ENCODE assay signal across 15 cellular contexts in the genomic region with DNA sequence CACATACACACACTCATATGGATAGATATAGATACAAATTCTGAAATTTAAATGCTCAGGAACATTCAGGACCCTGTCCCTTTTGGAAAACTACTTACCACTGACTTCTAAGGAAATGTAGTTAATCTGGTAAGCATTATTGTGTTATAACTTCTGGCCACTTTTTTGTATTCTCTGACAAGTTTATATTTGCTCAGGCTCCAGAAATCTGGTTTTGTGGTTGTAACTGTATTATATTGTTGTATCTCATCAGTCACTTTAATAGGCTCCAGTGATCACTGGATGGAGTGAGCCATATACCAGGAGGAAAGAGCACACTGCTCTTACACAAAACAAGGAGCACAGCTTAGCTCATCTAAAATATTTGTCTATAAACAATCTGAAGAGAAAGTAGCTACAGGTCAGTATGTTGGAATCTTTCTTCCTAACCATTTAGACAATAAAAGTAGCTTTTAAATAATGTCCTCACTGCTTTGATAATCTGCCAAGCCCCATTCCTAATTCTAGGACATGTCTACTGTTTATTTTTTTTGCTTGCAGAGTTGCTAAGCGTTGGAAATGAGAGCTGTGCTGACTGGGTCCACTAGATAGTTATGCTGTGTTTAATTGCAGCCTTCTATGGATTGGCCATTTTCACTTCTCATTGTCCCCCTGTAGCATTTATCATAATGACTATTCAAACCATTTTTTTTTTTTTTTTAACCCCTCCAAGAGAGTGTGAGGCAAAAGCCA. TPM values are rescaled to one million over a fixed set of nuclear protein-coding genes. Genes with fewer than 3 reads are reported as not detected.
A peak's percentile ranks its signal among the peaks of the same experiment; 100 is the strongest.
DNase-seq lines count a peak whose midpoint lies in the region; ATAC-seq and TF ChIP-seq lines count a peak whose summit lies in the region.
"Had no signal": no experiment of that assay in that cellular context is flagged by ENCODE, and none has a peak within 500 bp of the region (broad histone marks: within the 10 kb centered on the region; RNA-seq: fewer than 3 reads in every experiment).

No MANE protein-coding gene starts in this region.

- no peak for TF ChIP-seq EP300 in tibial nerve (IDR thresholded peaks at IDR 0.05)

- H3K27ac Mint-ChIP-seq in activated T-helper 17 cell treated with anti-CD3 and anti-CD28 coated beads, Interleukin-2, amount 50 U/mL, for 72 hours: no peak overlapping the region
- H3K27ac Mint-ChIP-seq: nephron, T-cell had no signal

- peaks cover 42% of the 10 kb centered on the region for H3K36me3 Mint-ChIP-seq in activated T-helper 17 cell treated with anti-CD3 and anti-CD28 coated beads, Interleukin-2, amount 50 U/mL, for 72 hours (ENCODE audit: low read depth)

- peak; percentile 40 for ATAC-seq in left lung
- no peak for ATAC-seq in activated T-helper 17 cell treated with anti-CD3 and anti-CD28 coated beads, Interleukin-2, amount 50 U/mL, for 72 hours (replicated peaks)
- ATAC-seq: T-cell had no signal

- H3K27me3 ChIP-seq in left lung: no peaks in the 10 kb centered on the region
- no peaks in the 10 kb centered on the region for H3K27me3 ChIP-seq in tibial nerve
- H3K27me3 ChIP-seq in MG63: no peaks in the 10 kb centered on the region
- H3K27me3 ChIP-seq: stomach had no signal

- H3K4me1 ChIP-seq in left lung: peaks cover 4 to 8% of the 10 kb centered on the region in 2 donors
- peaks cover 0 to 57% (median 9%) of the 10 kb centered on the region in 4 donors for H3K4me1 ChIP-seq in tibial nerve

- H3K4me3 Mint-ChIP-seq in activated T-helper 17 cell treated with anti-CD3 and anti-CD28 coated beads, Interleukin-2, amount 50 U/mL, for 72 hours: no peak overlapping the region
- H3K4me3 Mint-ChIP-seq: nephron, T-cell had no signal

- H3K9me3 ChIP-seq in left lung: no peaks in the 10 kb centered on the region
- no peaks in the 10 kb centered on the region for H3K9me3 ChIP-seq in tibial nerve
- H3K9me3 ChIP-seq in MG63: no peaks in the 10 kb centered on the region
- H3K9me3 ChIP-seq: stomach had no signal

- intact Hi-C loops in left lung (cut with DNase I): no loop called here

- WGBS in tibial nerve, 2 donors: 60 to 62% methylated on average over 1 of the region's 1 CpG

- DNase-seq in NCI-H146 (lab: John Stamatoyannopoulos, UW) (peak; percentile 3), NCI-H146 treated with DMSO at 0.1 percent for 48 hours (lab: John Stamatoyannopoulos, UW; ENCODE audit: unreplicated experiment) (no peak), coronary artery (ENCODE audit: low spot score) (no peak), left lung (no peak), tibial nerve (ENCODE audit: low spot score in 2 of 2) (no peak), SW480 (ENCODE audit: low spot score) (no peak), MG63 (no peak)
- DNase-seq: activated CD4-positive, CD25-positive, alpha-beta regulatory T cell; effector CD8-positive, alpha-beta T cell; glutamatergic neuron; stomach; T-cell had no signal

- H3K4me3 ChIP-seq in coronary artery (no peak overlapping the region), left lung (no peak overlapping the region), tibial nerve (no peak overlapping the region), MG63 (no peak overlapping the region)
- H3K4me3 ChIP-seq: stomach had no signal

- H3K27me3 Mint-ChIP-seq in activated T-helper 17 cell treated with anti-CD3 and anti-CD28 coated beads, Interleukin-2, amount 50 U/mL, for 72 hours: no peaks in the 10 kb centered on the region
- H3K27me3 Mint-ChIP-seq: T-cell had no signal

- H3K36me3 ChIP-seq in left lung (no peaks in the 10 kb centered on the region), tibial nerve (peaks cover 0 to 3% (median 0%) of the 10 kb centered on the region in 3 donors), MG63 (no peaks in the 10 kb centered on the region)
- H3K36me3 ChIP-seq: stomach had no signal

- peaks cover 13% of the 10 kb centered on the region for H3K4me1 Mint-ChIP-seq in activated T-helper 17 cell treated with anti-CD3 and anti-CD28 coated beads, Interleukin-2, amount 50 U/mL, for 72 hours
- H3K4me1 Mint-ChIP-seq: nephron had no signal

- TF ChIP-seq CTCF in coronary artery (IDR thresholded peaks at IDR 0.05): no peak
- TF ChIP-seq CTCF in left lung (IDR thresholded peaks at IDR 0.05): no peak
- TF ChIP-seq CTCF in tibial nerve (IDR thresholded peaks at IDR 0.05): no peak

- no peak for TF ChIP-seq POLR2A in tibial nerve (IDR thresholded peaks at IDR 0.05)

- peak overlapping the region; percentile 83 to 84 for H3K27ac ChIP-seq in coronary artery
- H3K27ac ChIP-seq in left lung: peak overlapping the region in 1 of 2 donors; percentile 18
- H3K27ac ChIP-seq in tibial nerve: peak overlapping the region in 3 of 4 donors; percentile 15 to 79 (median 63)
- H3K27ac ChIP-seq: 22Rv1, stomach had no signal

- H3K9me3 Mint-ChIP-seq in activated T-helper 17 cell treated with anti-CD3 and anti-CD28 coated beads, Interleukin-2, amount 50 U/mL, for 72 hours: no peaks in the 10 kb centered on the region

RNA-seq across cellular contexts. Expression of a gene that starts 43.8 kb away (rescaled TPM):
- 10 to 100 TPM; 24.2 to 26.2 TPM for total RNA-seq in left lung
- total RNA-seq in tibial nerve: 10 to 100 TPM; 11.4 to 21.0 (median 15.3) TPM
- total RNA-seq in MG63 (2014; rRNA removed; shearing (Covaris generic); ENCODE audit: low replicate concordance): 5.1 and 14.6 TPM in 2 replicates
- total RNA-seq in activated T-helper 17 cell treated with anti-CD3 and anti-CD28 coated beads, Interleukin-2, amount 50 U/mL, for 72 hours: 10 to 100 TPM; 35.8 to 40.1 TPM

RNA-seq across cellular contexts. Expression of a gene that starts 53.5 kb away (rescaled TPM):
- 10 to 100 TPM; 16.5 to 16.7 TPM for total RNA-seq in left lung
- 100 to 1,000 TPM; 103 to 131 (median 123) TPM for total RNA-seq in tibial nerve
- total RNA-seq in MG63 (2014; rRNA removed; shearing (Covaris generic); ENCODE audit: low replicate concordance): 13.0 and 15.7 TPM in 2 replicates
- 100 to 1,000 TPM in 1 of 2 donors, 10 to 100 TPM in 1; 32.5 to 130 TPM for total RNA-seq in activated T-helper 17 cell treated with anti-CD3 and anti-CD28 coated beads, Interleukin-2, amount 50 U/mL, for 72 hours
